ENCODE assay signal across 16 cellular contexts in the genomic region with DNA sequence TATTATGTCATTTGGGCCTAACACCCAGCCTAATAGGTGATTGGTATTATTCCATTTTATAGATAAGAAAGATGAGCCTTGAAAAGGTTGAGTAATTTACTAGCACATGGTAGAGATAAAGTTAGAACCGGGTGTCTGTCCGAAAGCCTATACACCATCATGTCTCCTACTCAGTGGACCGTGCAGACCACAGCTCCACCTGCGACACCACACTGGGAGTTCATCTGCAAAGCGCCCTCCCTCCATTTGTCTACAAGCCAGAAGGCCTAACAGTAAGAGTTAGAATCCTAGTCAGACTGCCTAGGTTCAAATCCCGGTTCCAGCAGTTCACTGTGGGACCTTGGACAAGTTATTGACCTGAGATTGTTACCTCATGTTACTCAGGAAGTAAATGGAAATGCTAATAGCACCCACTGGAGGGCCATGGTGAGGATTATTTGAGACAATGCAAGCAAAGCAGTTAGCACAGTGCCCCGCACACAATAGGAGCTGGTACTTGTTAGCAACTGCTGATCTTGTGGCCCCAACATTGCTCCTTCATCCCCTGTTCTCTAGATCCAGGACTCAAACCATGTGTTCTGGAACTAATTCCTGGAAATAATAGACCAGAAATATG. TPM values are rescaled to one million over a fixed set of nuclear protein-coding genes. Genes with fewer than 3 reads are reported as not detected.
DNase-seq lines count a peak whose midpoint lies in the region; ATAC-seq and TF ChIP-seq lines count a peak whose summit lies in the region.
"Had no signal": no experiment of that assay in that cellular context is flagged by ENCODE, and none has a peak within 500 bp of the region (broad histone marks: within the 10 kb centered on the region; RNA-seq: fewer than 3 reads in every experiment).

No MANE protein-coding gene starts in this region.

- TF ChIP-seq EP300 in SK-N-SH (IDR thresholded peaks at IDR 0.05; ENCODE audit: borderline replicate concordance in 1 of 2, low read depth in 1 of 2, low read length in 1 of 2) = no peak

- TF ChIP-seq POLR2A in GM18505 (IDR thresholded peaks at IDR 0.05; ENCODE audit: borderline replicate concordance, extremely low read depth, insufficient read depth, insufficient read length) = no peak

- no peaks in the 10 kb centered on the region for H4K20me1 ChIP-seq in SK-N-SH (ENCODE audit: insufficient read depth)

- WGBS in SK-N-SH (ENCODE audit: low lambda C conversion rate) = 82% methylated on average over 7 of the region's 7 CpGs

- no peaks in the 10 kb centered on the region for H3F3A ChIP-seq in SK-N-SH (replicated peaks; ENCODE audit: insufficient read depth)

- H3K27me3 Mint-ChIP-seq in glutamatergic neuron (ENCODE audit: unreplicated experiment) = no peaks in the 10 kb centered on the region

- H3K4me1 Mint-ChIP-seq in glutamatergic neuron (ENCODE audit: low read depth, unreplicated experiment) = peaks cover 2% of the 10 kb centered on the region

- H3K4me3 ChIP-seq in HAP-1 (no peak overlapping the region), SK-N-SH (ENCODE audit: low read depth in 2 of 2, low read length in 1 of 2) (no peak overlapping the region)

- H2AFZ ChIP-seq in SK-N-SH (ENCODE audit: low read depth) = no peak overlapping the region

- H3K4me2 ChIP-seq in SK-N-SH = no peak overlapping the region

- H3K79me2 ChIP-seq in SK-N-SH (ENCODE audit: insufficient read depth) = no peaks in the 10 kb centered on the region

- H3K9me3 ChIP-seq in HAP-1 (no peaks in the 10 kb centered on the region), SK-N-SH (no peaks in the 10 kb centered on the region)

- in situ Hi-C loops in HAP-1 (cut with MboI; ENCODE audit: low sequenced_read_pairs) = no loop called here

- no peak for TF ChIP-seq CTCF in glutamatergic neuron (IDR thresholded peaks at IDR 0.05; ENCODE audit: partially characterized antibody, unreplicated experiment)
- no peak for TF ChIP-seq CTCF in SK-N-SH (IDR thresholded peaks at IDR 0.05)

- peaks cover 4% of the 10 kb centered on the region for H3K4me1 ChIP-seq in HAP-1
- H3K4me1 ChIP-seq in SK-N-SH (ENCODE audit: control insufficient read depth in 1 of 2, insufficient read depth in 2 of 2, low read depth in 1 of 2, low read length in 1 of 2) = no peaks in the 10 kb centered on the region
- H3K4me1 ChIP-seq: foreskin keratinocyte had no signal

- H3K36me3 Mint-ChIP-seq in glutamatergic neuron (ENCODE audit: unreplicated experiment) = no peaks in the 10 kb centered on the region
- H3K36me3 Mint-ChIP-seq: CD4-positive, CD25-positive, alpha-beta regulatory T cell had no signal

- H3K27me3 ChIP-seq in HAP-1 (ENCODE audit: low read depth) (no peaks in the 10 kb centered on the region), SK-N-SH (ENCODE audit: insufficient read depth) (no peaks in the 10 kb centered on the region)

- peak overlapping the region; percentile 13 for H3K27ac Mint-ChIP-seq in glutamatergic neuron (ENCODE audit: unreplicated experiment)
- H3K27ac Mint-ChIP-seq: CD4-positive, CD25-positive, alpha-beta regulatory T cell; T-helper 1 cell treated with Interleukin-12 subunit alpha and Interleukin-12 subunit beta and Interleukin-4 antibody, amounts not matched to agents 30 μg/mL and 1 μg/mL, for 36 hours had no signal

- POLR2A ChIA-PET in SK-N-SH (lab: Yijun Ruan, JAX) = no interaction called here

- no peak overlapping the region for H3K4me3 Mint-ChIP-seq in glutamatergic neuron (ENCODE audit: unreplicated experiment)
- H3K4me3 Mint-ChIP-seq: CD4-positive, CD25-positive, alpha-beta regulatory T cell; T-helper 1 cell treated with Interleukin-12 subunit alpha and Interleukin-12 subunit beta and Interleukin-4 antibody, amounts not matched to agents 30 μg/mL and 1 μg/mL, for 36 hours had no signal

- CTCF ChIA-PET in SK-N-SH (lab: Yijun Ruan, JAX) = interaction anchor here (1.2 to 2.2 kb wide), 2 partner anchors 12 to 18 kb away, joined by 4 to 5 read pairs; no protein-coding TSS in a partner anchor

- no peak overlapping the region for H3K27ac ChIP-seq in SK-N-SH (ENCODE audit: low read depth in 2 of 2, low read length in 1 of 2)
- H3K27ac ChIP-seq: foreskin keratinocyte had no signal

- no peak for DNase-seq in glutamatergic neuron
- DNase-seq in HAP-1 (ENCODE audit: low spot score in 2 of 2) = no peak
- no peak for DNase-seq in A172 (ENCODE audit: low spot score)
- no peak for DNase-seq in DMS 273 (lab: John Stamatoyannopoulos, UW; ENCODE audit: unreplicated experiment)
- no peak for DNase-seq in SK-N-SH
- DNase-seq: CD4-positive, CD25-positive, alpha-beta regulatory T cell; foreskin keratinocyte; HCEC 1CT; NCI-H1694; stimulated activated CD4-positive, alpha-beta T cell treated with anti-CD3 and anti-CD28 coated beads, Interleukin-12 subunit alpha, Interleukin-12 subunit beta, amount 100 ng/mL, for 4 hours had no signal

- no peak overlapping the region for H3K9ac ChIP-seq in SK-N-SH

- ATAC-seq in GM18505 (IDR thresholded peaks at IDR 0.05; ENCODE audit: unreplicated experiment) = peak; percentile 60
- ATAC-seq in GM21390 (IDR thresholded peaks at IDR 0.05; ENCODE audit: unreplicated experiment) = peak; percentile 82
- peak; percentile 65 for ATAC-seq in HG03045 (IDR thresholded peaks at IDR 0.05; ENCODE audit: unreplicated experiment)
- ATAC-seq: foreskin keratinocyte had no signal

- H3K36me3 ChIP-seq in HAP-1 (replicated peaks) = no peaks in the 10 kb centered on the region
- no peaks in the 10 kb centered on the region for H3K36me3 ChIP-seq in SK-N-SH (replicated peaks in 1 of 2; ENCODE audit: control insufficient read depth in 1 of 2, insufficient read depth in 2 of 2, low read length in 1 of 2)

- H3K9me2 ChIP-seq in SK-N-SH = no peaks in the 10 kb centered on the region

- no peak for TF ChIP-seq RAD21 in SK-N-SH (IDR thresholded peaks at IDR 0.05; ENCODE audit: low read length)

- peaks cover 2% of the 10 kb centered on the region for H3K9me3 Mint-ChIP-seq in glutamatergic neuron (ENCODE audit: unreplicated experiment)
- H3K9me3 Mint-ChIP-seq: CD4-positive, CD25-positive, alpha-beta regulatory T cell; T-helper 1 cell treated with Interleukin-12 subunit alpha and Interleukin-12 subunit beta and Interleukin-4 antibody, amounts not matched to agents 30 μg/mL and 1 μg/mL, for 36 hours had no signal

TF ChIP-seq in SK-N-SH, 30 proteins besides CTCF, POLR2A, EP300 and RAD21 (continues in another document):
- TF ChIP-seq, protein P1, sequence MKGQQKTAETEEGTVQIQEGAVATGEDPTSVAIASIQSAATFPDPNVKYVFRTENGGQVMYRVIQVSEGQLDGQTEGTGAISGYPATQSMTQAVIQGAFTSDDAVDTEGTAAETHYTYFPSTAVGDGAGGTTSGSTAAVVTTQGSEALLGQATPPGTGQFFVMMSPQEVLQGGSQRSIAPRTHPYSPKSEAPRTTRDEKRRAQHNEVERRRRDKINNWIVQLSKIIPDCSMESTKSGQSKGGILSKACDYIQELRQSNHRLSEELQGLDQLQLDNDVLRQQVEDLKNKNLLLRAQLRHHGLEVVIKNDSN (IDR thresholded peaks at IDR 0.05; ENCODE audit: borderline replicate concordance, low read depth) = no peak
- TF ChIP-seq SIN3A (IDR thresholded peaks at IDR 0.05; ENCODE audit: borderline replicate concordance, low read depth, low read length) (no peak), RCOR1 (IDR thresholded peaks at IDR 0.05; ENCODE audit: low read length) (no peak), ELF1 (IDR thresholded peaks at IDR 0.05) (no peak), FOXJ3 (CRISPR knock-in tag; IDR thresholded peaks at IDR 0.05) (no peak)
- TF ChIP-seq, protein P2, sequence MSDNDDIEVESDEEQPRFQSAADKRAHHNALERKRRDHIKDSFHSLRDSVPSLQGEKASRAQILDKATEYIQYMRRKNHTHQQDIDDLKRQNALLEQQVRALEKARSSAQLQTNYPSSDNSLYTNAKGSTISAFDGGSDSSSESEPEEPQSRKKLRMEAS (IDR thresholded peaks at IDR 0.05; ENCODE audit: low read depth) = no peak

RNA-seq across cellular contexts. Expression of a gene that starts 20.5 kb away (rescaled TPM):
- 4.9 TPM for total RNA-seq in glutamatergic neuron (ENCODE audit: unreplicated experiment)
- not detected in 2 replicates for total RNA-seq in A172 (2014; rRNA removed; shearing (Covaris generic))
- 6.6 and 10.5 TPM in 2 replicates for polyA plus RNA-seq in SK-N-SH (2012; rRNA removed)
- 1.1 and 1.5 TPM in 2 replicates for polyA plus RNA-seq in SK-N-SH (2012; cell fraction: cytosol; rRNA removed)
- 60.0 and 87.2 TPM in 2 replicates for polyA plus RNA-seq in SK-N-SH (2012; cell fraction: nucleus; rRNA removed)

RNA-seq across cellular contexts. Expression of a gene that starts 20.7 kb away (rescaled TPM):
- 10.1 TPM for total RNA-seq in glutamatergic neuron (ENCODE audit: unreplicated experiment)
- total RNA-seq in A172 (2014; rRNA removed; shearing (Covaris generic)) = 3.7 and 4.6 TPM in 2 replicates
- polyA plus RNA-seq in SK-N-SH (2012; rRNA removed) = 14.9 and 16.9 TPM in 2 replicates
- 6.7 and 9.5 TPM in 2 replicates for polyA plus RNA-seq in SK-N-SH (2012; cell fraction: cytosol; rRNA removed)
- 10.4 and 10.6 TPM in 2 replicates for polyA plus RNA-seq in SK-N-SH (2012; cell fraction: nucleus; rRNA removed)

RNA-seq across cellular contexts. Expression of a gene that starts 36.0 kb away (rescaled TPM):
- not detected for total RNA-seq in glutamatergic neuron (ENCODE audit: unreplicated experiment)
- not detected in 2 replicates for total RNA-seq in A172 (2014; rRNA removed; shearing (Covaris generic))
- not detected in 2 replicates for polyA plus RNA-seq in SK-N-SH (2012; rRNA removed)
- not detected in 2 replicates for polyA plus RNA-seq in SK-N-SH (2012; cell fraction: cytosol; rRNA removed)
- not detected in 2 replicates for polyA plus RNA-seq in SK-N-SH (2012; cell fraction: nucleus; rRNA removed)
- total RNA-seq: activated CD8-positive, alpha-beta memory T cell treated with anti-CD3 and anti-CD28 coated beads for 36 hours; CD4-positive, CD25-positive, alpha-beta regulatory T cell; foreskin keratinocyte had no signal
- polyA plus RNA-seq: adipose tissue; CD4-positive, CD25-positive, alpha-beta regulatory T cell; foreskin keratinocyte had no signal

RNA-seq across cellular contexts. Expression of a gene that starts 44.7 kb away (rescaled TPM):
- total RNA-seq in glutamatergic neuron (ENCODE audit: unreplicated experiment) = 8.6 TPM
- total RNA-seq in A172 (2014; rRNA removed; shearing (Covaris generic)) = 54.6 and 56.7 TPM in 2 replicates
- polyA plus RNA-seq in SK-N-SH (2012; rRNA removed) = 20.7 and 22.2 TPM in 2 replicates
- polyA plus RNA-seq in SK-N-SH (2012; cell fraction: cytosol; rRNA removed) = 16.6 and 20.3 TPM in 2 replicates
- 31.1 and 34.7 TPM in 2 replicates for polyA plus RNA-seq in SK-N-SH (2012; cell fraction: nucleus; rRNA removed)
